Comparison of ENCODE assay signal across 1 cellular context in the genomic region with DNA sequence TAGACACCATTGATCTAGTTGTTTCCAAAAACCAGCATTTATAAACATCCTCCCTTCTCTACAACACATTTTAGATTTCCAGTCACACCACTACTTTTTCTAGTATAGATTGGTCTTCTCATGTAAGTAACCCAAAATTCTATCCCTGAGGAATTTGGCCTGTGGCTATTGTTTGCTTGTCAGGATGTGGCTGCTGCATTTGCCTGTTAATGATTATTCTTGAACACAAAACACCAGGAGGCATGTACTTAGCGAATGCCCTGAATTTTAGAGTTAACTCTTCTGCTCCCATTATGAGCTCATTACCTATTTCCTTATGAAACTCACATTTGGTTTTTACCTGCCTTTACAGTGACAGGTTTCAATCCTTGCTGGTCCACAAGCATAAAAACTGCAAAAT.
TF ChIP-seq lines count a peak whose summit lies in the region.

No MANE protein-coding gene starts in this region.

TF ChIP-seq in WTC11, 78 proteins besides CTCF, POLR2A, EP300 and RAD21 (continued from another document):
- TF ChIP-seq, protein P1, sequence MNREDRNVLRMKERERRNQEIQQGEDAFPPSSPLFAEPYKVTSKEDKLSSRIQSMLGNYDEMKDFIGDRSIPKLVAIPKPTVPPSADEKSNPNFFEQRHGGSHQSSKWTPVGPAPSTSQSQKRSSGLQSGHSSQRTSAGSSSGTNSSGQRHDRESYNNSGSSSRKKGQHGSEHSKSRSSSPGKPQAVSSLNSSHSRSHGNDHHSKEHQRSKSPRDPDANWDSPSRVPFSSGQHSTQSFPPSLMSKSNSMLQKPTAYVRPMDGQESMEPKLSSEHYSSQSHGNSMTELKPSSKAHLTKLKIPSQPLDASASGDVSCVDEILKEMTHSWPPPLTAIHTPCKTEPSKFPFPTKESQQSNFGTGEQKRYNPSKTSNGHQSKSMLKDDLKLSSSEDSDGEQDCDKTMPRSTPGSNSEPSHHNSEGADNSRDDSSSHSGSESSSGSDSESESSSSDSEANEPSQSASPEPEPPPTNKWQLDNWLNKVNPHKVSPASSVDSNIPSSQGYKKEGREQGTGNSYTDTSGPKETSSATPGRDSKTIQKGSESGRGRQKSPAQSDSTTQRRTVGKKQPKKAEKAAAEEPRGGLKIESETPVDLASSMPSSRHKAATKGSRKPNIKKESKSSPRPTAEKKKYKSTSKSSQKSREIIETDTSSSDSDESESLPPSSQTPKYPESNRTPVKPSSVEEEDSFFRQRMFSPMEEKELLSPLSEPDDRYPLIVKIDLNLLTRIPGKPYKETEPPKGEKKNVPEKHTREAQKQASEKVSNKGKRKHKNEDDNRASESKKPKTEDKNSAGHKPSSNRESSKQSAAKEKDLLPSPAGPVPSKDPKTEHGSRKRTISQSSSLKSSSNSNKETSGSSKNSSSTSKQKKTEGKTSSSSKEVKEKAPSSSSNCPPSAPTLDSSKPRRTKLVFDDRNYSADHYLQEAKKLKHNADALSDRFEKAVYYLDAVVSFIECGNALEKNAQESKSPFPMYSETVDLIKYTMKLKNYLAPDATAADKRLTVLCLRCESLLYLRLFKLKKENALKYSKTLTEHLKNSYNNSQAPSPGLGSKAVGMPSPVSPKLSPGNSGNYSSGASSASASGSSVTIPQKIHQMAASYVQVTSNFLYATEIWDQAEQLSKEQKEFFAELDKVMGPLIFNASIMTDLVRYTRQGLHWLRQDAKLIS (CRISPR knock-in tag; IDR thresholded peaks at IDR 0.05; ENCODE audit: borderline replicate concordance): no peak
- TF ChIP-seq, protein P2, sequence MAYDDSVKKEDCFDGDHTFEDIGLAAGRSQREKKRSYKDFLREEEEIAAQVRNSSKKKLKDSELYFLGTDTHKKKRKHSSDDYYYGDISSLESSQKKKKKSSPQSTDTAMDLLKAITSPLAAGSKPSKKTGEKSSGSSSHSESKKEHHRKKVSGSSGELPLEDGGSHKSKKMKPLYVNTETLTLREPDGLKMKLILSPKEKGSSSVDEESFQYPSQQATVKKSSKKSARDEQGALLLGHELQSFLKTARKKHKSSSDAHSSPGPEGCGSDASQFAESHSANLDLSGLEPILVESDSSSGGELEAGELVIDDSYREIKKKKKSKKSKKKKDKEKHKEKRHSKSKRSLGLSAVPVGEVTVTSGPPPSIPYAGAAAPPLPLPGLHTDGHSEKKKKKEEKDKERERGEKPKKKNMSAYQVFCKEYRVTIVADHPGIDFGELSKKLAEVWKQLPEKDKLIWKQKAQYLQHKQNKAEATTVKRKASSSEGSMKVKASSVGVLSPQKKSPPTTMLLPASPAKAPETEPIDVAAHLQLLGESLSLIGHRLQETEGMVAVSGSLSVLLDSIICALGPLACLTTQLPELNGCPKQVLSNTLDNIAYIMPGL (CRISPR knock-in tag; IDR thresholded peaks at IDR 0.05): no peak
